ENCODE assay signal across 1 cellular context in the genomic region with DNA sequence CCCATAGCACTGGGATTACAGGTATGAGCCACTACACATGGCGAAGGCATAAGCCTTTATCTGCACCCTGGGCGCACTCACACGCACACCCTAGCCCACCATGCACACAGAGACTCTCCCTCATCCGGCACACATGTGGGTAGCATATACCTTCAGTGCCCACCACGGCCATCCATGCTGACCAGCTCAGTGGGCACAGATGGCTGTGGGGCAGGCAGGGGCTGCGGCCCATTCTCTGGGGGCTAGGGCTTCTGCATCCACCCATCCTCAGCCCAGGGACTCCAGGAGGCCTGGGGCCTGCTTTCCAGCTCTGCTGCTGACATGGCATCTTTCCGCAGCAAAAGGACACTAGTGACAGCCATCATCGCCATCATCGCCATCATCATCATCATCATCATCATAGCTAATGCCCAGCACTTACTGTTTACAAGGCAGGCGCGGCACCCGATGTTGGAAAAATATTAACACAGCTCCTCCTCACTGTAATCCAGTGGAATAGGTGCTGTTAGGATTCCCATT.
TF ChIP-seq lines count a peak whose summit lies in the region.

No MANE protein-coding gene starts in this region.

TF ChIP-seq in H1, 55 proteins besides CTCF, POLR2A, EP300 and RAD21:
- TF ChIP-seq CEBPB (IDR thresholded peaks at IDR 0.05; ENCODE audit: low read depth, low read length) (no peak), TAF1 (IDR thresholded peaks at IDR 0.05; ENCODE audit: low read depth, low read length) (no peak), EZH2 (IDR thresholded peaks at IDR 0.05; ENCODE audit: low read depth, low read length, severe bottlenecking) (no peak)
TF ChIP-seq in H1: peak in this region for 0.
